Comparison of ENCODE assay signal across 8 cellular contexts in the genomic region with DNA sequence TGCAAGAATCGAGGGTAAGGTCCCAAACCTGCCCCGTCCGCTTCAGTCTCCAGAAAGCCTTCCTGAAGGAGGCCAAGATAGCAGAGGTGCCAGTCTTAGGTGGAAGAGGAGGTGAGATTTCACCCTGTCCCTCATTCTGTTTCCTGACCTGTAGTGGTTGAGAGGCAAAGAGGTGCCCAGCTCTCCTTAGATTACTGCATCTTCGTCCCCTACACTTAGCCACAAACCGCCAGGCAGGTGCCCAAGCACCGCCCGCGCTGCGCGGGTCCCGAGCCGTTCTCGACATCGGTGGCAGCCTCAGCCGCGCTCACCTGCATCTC. TPM values are rescaled to one million over a fixed set of nuclear protein-coding genes. Genes with fewer than 3 reads are reported as not detected.
DNase-seq lines count a peak whose midpoint lies in the region; ATAC-seq, FAIRE-seq and TF ChIP-seq lines count a peak whose summit lies in the region.

No MANE protein-coding gene starts in this region.

- H3K9me3 ChIP-seq in SK-N-MC (ENCODE audit: low read depth, low read length), result no peaks in the 10 kb centered on the region
- H3K9me3 ChIP-seq in iPS-18a (ENCODE audit: control insufficient read depth, low read depth, low read length), result no peaks in the 10 kb centered on the region
- no peaks in the 10 kb centered on the region for H3K9me3 ChIP-seq in tibial artery

- ATAC-seq in activated CD8-positive, alpha-beta memory T cell treated with anti-CD3 and anti-CD28 coated beads, Interleukin-2, amount 10 ng/mL, durations not matched to agents 7 days and 5 days, result peak; percentile 13

- no peak for TF ChIP-seq POLR2A in GM12892 (IDR thresholded peaks at IDR 0.05; ENCODE audit: low read depth, low read length)

- H3K4me3 ChIP-seq in SK-N-MC, result peak overlapping the region; percentile 83
- peak overlapping the region; percentile 48 for H3K4me3 ChIP-seq in iPS-18a (ENCODE audit: low read length)
- H3K4me3 ChIP-seq in tibial artery, result peak overlapping the region; percentile 36 to 44
- no peak overlapping the region for H3K4me3 ChIP-seq in brain microvascular endothelial cell (ENCODE audit: low read depth, low read length)

- H3K27me3 Mint-ChIP-seq in activated CD8-positive, alpha-beta memory T cell treated with anti-CD3 and anti-CD28 coated beads, Interleukin-2, amount 10 ng/mL, durations not matched to agents 7 days and 5 days, result peaks cover 83% of the 10 kb centered on the region

- H3K27ac ChIP-seq in SK-N-MC, result no peak overlapping the region
- H3K27ac ChIP-seq in iPS-18a (ENCODE audit: low read length), result no peak overlapping the region
- H3K27ac ChIP-seq in tibial artery, result no peak overlapping the region
- no peak overlapping the region for H3K27ac ChIP-seq in brain microvascular endothelial cell

- H3K4me1 Mint-ChIP-seq in activated CD8-positive, alpha-beta memory T cell treated with anti-CD3 and anti-CD28 coated beads, Interleukin-2, amount 10 ng/mL, durations not matched to agents 7 days and 5 days, result peaks cover 7% of the 10 kb centered on the region

- H3K36me3 ChIP-seq in SK-N-MC (ENCODE audit: insufficient read depth, low read length), result no peaks in the 10 kb centered on the region
- no peaks in the 10 kb centered on the region for H3K36me3 ChIP-seq in iPS-18a (ENCODE audit: control insufficient read depth, low read depth, low read length)
- H3K36me3 ChIP-seq in tibial artery, result no peaks in the 10 kb centered on the region
- H3K36me3 ChIP-seq in brain microvascular endothelial cell (replicated peaks), result no peaks in the 10 kb centered on the region

- no peak for TF ChIP-seq CTCF in tibial artery (IDR thresholded peaks at IDR 0.05)
- TF ChIP-seq CTCF in brain microvascular endothelial cell (IDR thresholded peaks at IDR 0.05; ENCODE audit: low read depth, low read length, missing control alignments), result no peak

- no peaks in the 10 kb centered on the region for H3K9me3 Mint-ChIP-seq in activated CD8-positive, alpha-beta memory T cell treated with anti-CD3 and anti-CD28 coated beads, Interleukin-2, amount 10 ng/mL, durations not matched to agents 7 days and 5 days (ENCODE audit: low read depth)

- DNase-seq in activated CD8-positive, alpha-beta memory T cell treated with anti-CD3 and anti-CD28 coated beads, Interleukin-2, amount 10 ng/mL, durations not matched to agents 7 days and 5 days, result no peak
- no peak for DNase-seq in activated CD8-positive, alpha-beta memory T cell treated with anti-CD3 and anti-CD28 coated beads for 24 hours
- DNase-seq in SK-N-MC (ENCODE audit: low read depth, low spot score), result no peak
- DNase-seq in tibial artery, result no peak
- no peak for DNase-seq in brain microvascular endothelial cell
- DNase-seq in mesenteric fat pad (ENCODE audit: low spot score), result no peak
- DNase-seq in GM12892 (ENCODE audit: insufficient read length), result no peak

- in situ Hi-C loops in brain microvascular endothelial cell (cut with HindIII; ENCODE audit: low pct_ligation_motif_present, low sequenced_read_pairs), result no loop called here

- H3K4me1 ChIP-seq in iPS-18a (ENCODE audit: control insufficient read depth, low read depth, low read length) (peaks cover 3% of the 10 kb centered on the region), tibial artery (peaks cover 0 to 29% (median 16%) of the 10 kb centered on the region in 4 donors)

- H3K36me3 Mint-ChIP-seq in activated CD8-positive, alpha-beta memory T cell treated with anti-CD3 and anti-CD28 coated beads, Interleukin-2, amount 10 ng/mL, durations not matched to agents 7 days and 5 days, result no peaks in the 10 kb centered on the region

- H3K27me3 ChIP-seq in iPS-18a (ENCODE audit: control insufficient read depth, insufficient read depth, low read length), result peaks cover 94% of the 10 kb centered on the region
- peaks cover 4 to 99% of the 10 kb centered on the region in 2 donors for H3K27me3 ChIP-seq in tibial artery
- peaks cover 68% of the 10 kb centered on the region for H3K27me3 ChIP-seq in brain microvascular endothelial cell (replicated peaks)

- CTCF ChIA-PET in activated CD8-positive, alpha-beta memory T cell treated with anti-CD3 and anti-CD28 coated beads, Interleukin-2, amount 10 ng/mL, durations not matched to agents 7 days and 5 days (lab: Charles Lee), result interaction anchor here (0.6 to 11.3 kb wide), 44 partner anchors 8 to 454 kb away, joined by 3 to 154 read pairs (median 6); partner anchors contain the start of gene POLG

- intact Hi-C loops in tibial artery (cut with DNase I; ENCODE audit: low total_unique reads), result loop anchor here (2.0 kb wide), 1 partner anchor 70 kb away; no protein-coding TSS in a partner anchor

- peak overlapping the region; percentile 73 for H3K4me3 Mint-ChIP-seq in activated CD8-positive, alpha-beta memory T cell treated with anti-CD3 and anti-CD28 coated beads, Interleukin-2, amount 10 ng/mL, durations not matched to agents 7 days and 5 days

- H3K27ac Mint-ChIP-seq in activated CD8-positive, alpha-beta memory T cell treated with anti-CD3 and anti-CD28 coated beads, Interleukin-2, amount 10 ng/mL, durations not matched to agents 7 days and 5 days, result no peak overlapping the region

- H3K9ac ChIP-seq in SK-N-MC (ENCODE audit: insufficient read length) (peak overlapping the region; percentile 66), iPS-18a (ENCODE audit: low read length) (no peak overlapping the region)

- FAIRE-seq in GM12892 (lab: Jason Lieb, UNC), result no peak

RNA-seq across cellular contexts. Expression of gene POLG, which starts 23.8 kb away (rescaled TPM):
- total RNA-seq in activated CD8-positive, alpha-beta memory T cell treated with anti-CD3 and anti-CD28 coated beads, Interleukin-2, amount 10 ng/mL, durations not matched to agents 7 days and 5 days, result 100 to 1,000 TPM; 117 to 119 TPM
- 67.1 TPM for total RNA-seq in mesenteric fat pad
- polyA plus RNA-seq in GM12892 (2012; ENCODE audit: missing spikeins), result 32.4 TPM
